In genomic region chr19:1254530-1255185, GRCh38 we compare ENCODE assay signal across 10 cellular contexts. TPM values are rescaled to one million over a fixed set of nuclear protein-coding genes. Genes with fewer than 3 reads are reported as not detected.
DNase-seq lines count a peak whose midpoint lies in the region; ATAC-seq and TF ChIP-seq lines count a peak whose summit lies in the region.
"Had no signal": no experiment of that assay in that cellular context is flagged by ENCODE, and none has a peak within 500 bp of the region (broad histone marks: within the 10 kb centered on the region; RNA-seq: fewer than 3 reads in every experiment).

No MANE protein-coding gene starts in this region.

- POLR2A ChIA-PET in Caco-2 (lab: Charles Lee) (interaction anchor here (2.3 to 3.4 kb wide), 3 partner anchors 11 to 14 kb away, joined by 18 to 61 read pairs (median 37); partner anchors contain the start of gene CIRBP), WTC11 (lab: Charles Lee) (interaction anchor here (0.9 kb wide), 1 partner anchor 14 kb away, joined by 3 read pairs; the partner anchor contains the start of gene CIRBP)

- H3K27ac Mint-ChIP-seq in Caco-2 (ENCODE audit: unreplicated experiment) (no peak overlapping the region), WTC11 (peak overlapping the region; percentile 45; the same call in 1 of the 2 replicates)

- H3K9me3 Mint-ChIP-seq in Caco-2 (ENCODE audit: unreplicated experiment) (no peaks in the 10 kb centered on the region), WTC11 (no peaks in the 10 kb centered on the region)

- H3K9me3 ChIP-seq in Caco-2 (no peaks in the 10 kb centered on the region), BE2C (no peaks in the 10 kb centered on the region)

- no peak for DNase-seq in Caco-2
- no peak for DNase-seq in WTC11 (ENCODE audit: low spot score)
- DNase-seq in left ventricle myocardium superior = peak; percentile 39
- peak; percentile 71 for DNase-seq in sciatic nerve (ENCODE audit: low spot score)
- no peak for DNase-seq in posterior vena cava (ENCODE audit: low spot score)
- no peak for DNase-seq in NCI-H82 treated with DMSO at 0.1 percent for 48 hours (lab: John Stamatoyannopoulos, UW; ENCODE audit: unreplicated experiment)
- DNase-seq in BE2C = no peak
- no peak for DNase-seq in HuH-7 (ENCODE audit: low spot score)
- DNase-seq: MV-4-11, T-helper 9 cell had no signal

- H3K27me3 Mint-ChIP-seq in Caco-2 (ENCODE audit: insufficient read depth, unreplicated experiment) = no peaks in the 10 kb centered on the region
- no peaks in the 10 kb centered on the region for H3K27me3 Mint-ChIP-seq in WTC11 (ENCODE audit: low read depth)

- TF ChIP-seq CTCF in Caco-2 (IDR thresholded peaks at IDR 0.05; ENCODE audit: insufficient read depth in 1 of 2, low read depth in 1 of 2, low read length in 1 of 2, severe bottlenecking in 1 of 2, unreplicated experiment in 1 of 2) (no peak), WTC11 (IDR thresholded peaks at IDR 0.05) (no peak), BE2C (IDR thresholded peaks at IDR 0.05; ENCODE audit: low read depth, low read length) (no peak)

- CTCF ChIA-PET in Caco-2 (lab: Charles Lee) (interaction anchor here (2.2 kb wide), 1 partner anchor 11 kb away, joined by 37 read pairs; no protein-coding TSS in a partner anchor), WTC11 (lab: Charles Lee) (interaction anchor here (1.0 to 15.6 kb wide), 3 partner anchors 12 to 37 kb away, joined by 3 to 648 read pairs (median 8); partner anchors contain the start of gene ATP5F1D)

- H3K36me3 Mint-ChIP-seq in Caco-2 (ENCODE audit: insufficient read depth, unreplicated experiment) (peaks cover 98% of the 10 kb centered on the region), WTC11 (peaks cover 38% of the 10 kb centered on the region)

- BruUV-seq in Caco-2 (replicated peaks; lab: Mats Ljungman, UMichigan) = no TSS peak

- H3K4me3 Mint-ChIP-seq in Caco-2 (ENCODE audit: unreplicated experiment) (peak overlapping the region; percentile 27), WTC11 (no peak overlapping the region)

- H3K27me3 ChIP-seq in Caco-2 (replicated peaks; ENCODE audit: control insufficient read depth, insufficient read depth, low read length) (no peaks in the 10 kb centered on the region), BE2C (no peaks in the 10 kb centered on the region)

- intact Hi-C loops in Caco-2 (cut with micrococcal nuclease; ENCODE audit: unreplicated experiment) = no loop called here
- intact Hi-C loops in left ventricle myocardium superior (cut with micrococcal nuclease) = no loop called here
- intact Hi-C loops in sciatic nerve (cut with DNase I) = no loop called here
- intact Hi-C loops in posterior vena cava (cut with DNase I) = no loop called here

- H3K4me3 ChIP-seq in Caco-2 (ENCODE audit: low read depth, low read length) = no peak overlapping the region
- no peak overlapping the region for H3K4me3 ChIP-seq in BE2C (ENCODE audit: low read depth, low read length)

- peaks cover 12% of the 10 kb centered on the region for H3K4me1 Mint-ChIP-seq in Caco-2 (ENCODE audit: low read depth, unreplicated experiment)
- peaks cover 27% of the 10 kb centered on the region for H3K4me1 Mint-ChIP-seq in WTC11

- H3K36me3 ChIP-seq in Caco-2 (ENCODE audit: control insufficient read depth, insufficient read depth, low read length) (peaks cover 17% of the 10 kb centered on the region), BE2C (peaks cover 67% of the 10 kb centered on the region)

- H3K4me1 ChIP-seq in Caco-2 (peaks cover 45% of the 10 kb centered on the region), BE2C (peaks cover 18% of the 10 kb centered on the region)

- ATAC-seq in WTC11 (no peak), left ventricle myocardium superior (no peak), sciatic nerve (no peak)

TF ChIP-seq in WTC11, 78 proteins besides CTCF, POLR2A, EP300 and RAD21:
- TF ChIP-seq, protein P1, sequence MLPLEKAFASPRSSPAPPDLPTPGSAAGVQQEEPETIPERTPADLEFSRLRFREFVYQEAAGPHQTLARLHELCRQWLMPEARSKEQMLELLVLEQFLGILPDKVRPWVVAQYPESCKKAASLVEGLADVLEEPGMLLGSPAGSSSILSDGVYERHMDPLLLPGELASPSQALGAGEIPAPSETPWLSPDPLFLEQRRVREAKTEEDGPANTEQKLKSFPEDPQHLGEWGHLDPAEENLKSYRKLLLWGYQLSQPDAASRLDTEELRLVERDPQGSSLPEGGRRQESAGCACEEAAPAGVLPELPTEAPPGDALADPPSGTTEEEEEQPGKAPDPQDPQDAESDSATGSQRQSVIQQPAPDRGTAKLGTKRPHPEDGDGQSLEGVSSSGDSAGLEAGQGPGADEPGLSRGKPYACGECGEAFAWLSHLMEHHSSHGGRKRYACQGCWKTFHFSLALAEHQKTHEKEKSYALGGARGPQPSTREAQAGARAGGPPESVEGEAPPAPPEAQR (CRISPR knock-in tag; IDR thresholded peaks at IDR 0.05) = no peak
- TF ChIP-seq IRF1 (CRISPR knock-in tag; IDR thresholded peaks at IDR 0.05) = no peak
- TF ChIP-seq USF2 (CRISPR knock-in tag; IDR thresholded peaks at IDR 0.05) = no peak
- no peak for TF ChIP-seq ZNF416 (CRISPR knock-in tag; IDR thresholded peaks at IDR 0.05)
- TF ChIP-seq USF1 (CRISPR knock-in tag; IDR thresholded peaks at IDR 0.05) = no peak

RNA-seq across cellular contexts. Expression of gene MIDN, which starts 6.3 kb away (rescaled TPM):
- total RNA-seq in Caco-2 (2022) = 125 and 128 TPM in 2 replicates
- total RNA-seq in WTC11 (2021) = 189 to 190 TPM (median 189 TPM) in 3 replicates
- total RNA-seq in left ventricle myocardium superior = 59.7 TPM
- 117 TPM for total RNA-seq in sciatic nerve
- total RNA-seq in posterior vena cava = 10 to 100 TPM; 76.5 to 86.3 TPM
- 186 TPM for polyA plus RNA-seq in BE2C (2012; ENCODE audit: insufficient read depth, insufficient read length, low read depth)

RNA-seq across cellular contexts. Expression of gene ATP5F1D, which starts 13.1 kb away (rescaled TPM):
- total RNA-seq in Caco-2 (2022) = 126 and 140 TPM in 2 replicates
- 262 to 277 TPM (median 270 TPM) in 3 replicates for total RNA-seq in WTC11 (2021)
- 686 TPM for total RNA-seq in left ventricle myocardium superior
- total RNA-seq in sciatic nerve = 90.9 TPM
- total RNA-seq in posterior vena cava = 100 to 1,000 TPM; 125 to 137 TPM
- polyA plus RNA-seq in BE2C (2012; ENCODE audit: insufficient read depth, insufficient read length, low read depth) = 658 TPM

RNA-seq across cellular contexts. Expression of gene CIRBP, which starts 14.5 kb away (rescaled TPM):
- total RNA-seq in Caco-2 (2022) (289 and 331 TPM in 2 replicates), WTC11 (2021) (256 to 298 TPM (median 256 TPM) in 3 replicates), left ventricle myocardium superior (248 TPM), sciatic nerve (550 TPM), posterior vena cava (100 to 1,000 TPM; 447 to 636 TPM)
- polyA plus RNA-seq in BE2C (2012; ENCODE audit: insufficient read depth, insufficient read length, low read depth) = 385 TPM

RNA-seq across cellular contexts. Expression of gene CBARP, which starts 16.9 kb away (rescaled TPM):
- total RNA-seq in Caco-2 (2022) = 7.3 and 9.7 TPM in 2 replicates
- total RNA-seq in WTC11 (2021) = 21.9 to 23.6 TPM (median 23.4 TPM) in 3 replicates
- total RNA-seq in left ventricle myocardium superior = 1.2 TPM
- total RNA-seq in sciatic nerve = 2.9 TPM
- total RNA-seq in posterior vena cava = 1 to 10 TPM; 1.5 to 2.7 TPM
- 23.0 TPM for polyA plus RNA-seq in BE2C (2012; ENCODE audit: insufficient read depth, insufficient read length, low read depth)

RNA-seq across cellular contexts. Expression of gene FAM174C, which starts 20.7 kb away (rescaled TPM):
- total RNA-seq in Caco-2 (2022) = 51.0 and 56.3 TPM in 2 replicates
- 59.4 to 65.9 TPM (median 65.7 TPM) in 3 replicates for total RNA-seq in WTC11 (2021)
- total RNA-seq in left ventricle myocardium superior = 13.1 TPM
- 21.4 TPM for total RNA-seq in sciatic nerve
- total RNA-seq in posterior vena cava = 10 to 100 TPM; 25.2 to 27.2 TPM
- 224 TPM for polyA plus RNA-seq in BE2C (2012; ENCODE audit: insufficient read depth, insufficient read length, low read depth)

Comparison
In these comparisons a context has a peak if more than half of its experiments do, and no peak if none do; other contexts are left out.
1. DNase-seq: peak in left ventricle myocardium superior (single experiment) and sciatic nerve (single experiment); none in Caco-2 (0 of 2), WTC11 (single experiment), posterior vena cava (single experiment), NCI-H82 treated with DMSO at 0.1 percent for 48 hours (single experiment), BE2C (single experiment) and HuH-7 (single experiment).